In the genomic region with DNA sequence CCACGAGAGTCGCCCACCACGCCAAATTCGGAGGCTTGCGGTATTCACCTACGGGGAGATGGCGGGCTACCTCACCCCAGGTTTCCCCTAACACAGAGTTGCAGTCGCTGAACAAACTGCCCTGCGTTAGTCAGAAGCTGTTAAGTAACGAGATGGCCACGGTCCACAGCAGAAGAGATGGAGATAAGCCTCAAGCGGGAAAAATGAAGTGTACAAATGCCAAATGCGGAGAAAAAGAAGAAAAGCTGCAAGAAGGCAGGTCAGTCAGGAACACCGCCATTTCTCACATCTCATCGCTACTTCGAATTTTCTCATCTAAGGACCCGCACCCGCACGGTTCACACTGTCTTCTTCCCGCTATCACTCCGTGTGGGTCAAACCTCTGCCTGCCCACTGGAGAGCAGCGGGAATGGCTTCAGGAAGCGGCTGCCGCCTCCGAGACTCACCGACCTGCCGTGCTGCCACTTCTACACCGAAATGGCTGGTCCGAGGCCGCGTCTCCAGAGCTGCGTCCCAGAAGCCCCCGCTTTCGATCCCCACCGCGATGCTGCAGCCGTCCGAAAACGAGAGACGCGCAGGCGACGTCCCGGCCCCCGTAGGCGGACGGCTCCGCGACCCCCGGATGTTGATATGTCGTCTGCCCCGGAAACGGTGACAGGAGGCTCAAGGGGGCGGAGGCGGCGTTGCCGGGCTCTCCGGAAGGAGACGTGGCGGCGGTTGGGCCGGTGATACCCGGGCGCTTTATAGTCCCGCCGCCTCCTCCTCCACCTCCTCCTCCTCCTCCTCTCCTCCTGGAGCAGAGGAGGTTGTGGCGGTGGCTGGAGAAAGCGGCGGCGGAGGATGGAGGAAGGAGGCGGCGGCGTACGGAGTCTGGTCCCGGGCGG, we compare ENCODE assay signal across 8 cellular contexts. TPM values are rescaled to one million over a fixed set of nuclear protein-coding genes. Genes with fewer than 3 reads are reported as not detected.
DNase-seq lines count a peak whose midpoint lies in the region; ATAC-seq, FAIRE-seq and TF ChIP-seq lines count a peak whose summit lies in the region.

TSS of gene ASB3 (minus strand) at position 583 of the 884 bp plus-strand sequence. CDS start 21,381 bp downstream, outside the sequence.
A gene with protein sequence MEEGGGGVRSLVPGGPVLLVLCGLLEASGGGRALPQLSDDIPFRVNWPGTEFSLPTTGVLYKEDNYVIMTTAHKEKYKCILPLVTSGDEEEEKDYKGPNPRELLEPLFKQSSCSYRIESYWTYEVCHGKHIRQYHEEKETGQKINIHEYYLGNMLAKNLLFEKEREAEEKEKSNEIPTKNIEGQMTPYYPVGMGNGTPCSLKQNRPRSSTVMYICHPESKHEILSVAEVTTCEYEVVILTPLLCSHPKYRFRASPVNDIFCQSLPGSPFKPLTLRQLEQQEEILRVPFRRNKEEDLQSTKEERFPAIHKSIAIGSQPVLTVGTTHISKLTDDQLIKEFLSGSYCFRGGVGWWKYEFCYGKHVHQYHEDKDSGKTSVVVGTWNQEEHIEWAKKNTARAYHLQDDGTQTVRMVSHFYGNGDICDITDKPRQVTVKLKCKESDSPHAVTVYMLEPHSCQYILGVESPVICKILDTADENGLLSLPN (plus strand): TSS at position 674 of the 884 bp plus-strand sequence. CDS start 167 bp downstream, at position 841.

- DNase-seq in NCI-H187 (lab: John Stamatoyannopoulos, UW) (peak; percentile 49 to 88), T-helper 2 cell (peak; percentile 74 to 95 (median 82)), right atrium auricular region (ENCODE audit: low spot score) (peak; percentile 87), pulmonary artery endothelial cell (ENCODE audit: low read depth, low spot score) (peak; percentile 30), urothelium cell line (ENCODE audit: low spot score) (peak; percentile 95)

- peak; percentile 85 for FAIRE-seq in urothelium cell line (lab: Jason Lieb, UNC)

- peak within 1 kb of the TSS; percentile 88 for H3K27ac ChIP-seq in angular gyrus (ENCODE audit: low read depth, low read length)
- H3K27ac ChIP-seq in right atrium auricular region, result peak within 1 kb of the TSS; percentile 80 to 81

- ATAC-seq in GM18499 (IDR thresholded peaks at IDR 0.05; ENCODE audit: insufficient read depth, unreplicated experiment) (peak; percentile 88), HG02885 (IDR thresholded peaks at IDR 0.05; ENCODE audit: poor library complexity, unreplicated experiment) (peak; percentile 95)

- no peaks in the 10 kb centered on the region for H3K9me3 ChIP-seq in right atrium auricular region

- H3K36me3 ChIP-seq in right atrium auricular region, result no peaks in the 10 kb centered on the region

- TF ChIP-seq CTCF in right atrium auricular region (IDR thresholded peaks at IDR 0.05), result no peak

- H3K4me3 ChIP-seq in right atrium auricular region, result peak within 1 kb of the TSS; percentile 84 to 90

- H3K4me1 ChIP-seq in right atrium auricular region, result peaks cover 0 to 35% of the 10 kb centered on the region in 2 donors

- no peaks in the 10 kb centered on the region for H3K27me3 ChIP-seq in right atrium auricular region

RNA-seq across cellular contexts. Expression of gene ASB3, which starts in this region (rescaled TPM):
- 10 to 100 TPM in 1 of 2 donors, 1 to 10 TPM in 1; 9.2 to 11.4 TPM for total RNA-seq in right atrium auricular region
- total RNA-seq in pulmonary artery endothelial cell, result 17.9 and 27.3 TPM in 2 replicates

RNA-seq across cellular contexts. Expression of the second gene that starts in this region (rescaled TPM):
- total RNA-seq in right atrium auricular region, result 10 to 100 TPM; 41.2 to 55.7 TPM
- 61.1 and 74.0 TPM in 2 replicates for total RNA-seq in pulmonary artery endothelial cell

Comparison
In these comparisons a context has a peak if more than half of its experiments do, and no peak if none do; other contexts are left out.
1. Peak in every context shown above with its lines: DNase-seq, ATAC-seq, H3K4me3 ChIP-seq and H3K27ac ChIP-seq.
2. DNase-seq: peak in every context shown above with its lines; median percentile 95 in urothelium cell line; 87 in right atrium auricular region; 82 in T-helper 2 cell; 68 in NCI-H187; 30 in pulmonary artery endothelial cell.